ENCODE assay signal across 1 cellular context in the genomic region with DNA sequence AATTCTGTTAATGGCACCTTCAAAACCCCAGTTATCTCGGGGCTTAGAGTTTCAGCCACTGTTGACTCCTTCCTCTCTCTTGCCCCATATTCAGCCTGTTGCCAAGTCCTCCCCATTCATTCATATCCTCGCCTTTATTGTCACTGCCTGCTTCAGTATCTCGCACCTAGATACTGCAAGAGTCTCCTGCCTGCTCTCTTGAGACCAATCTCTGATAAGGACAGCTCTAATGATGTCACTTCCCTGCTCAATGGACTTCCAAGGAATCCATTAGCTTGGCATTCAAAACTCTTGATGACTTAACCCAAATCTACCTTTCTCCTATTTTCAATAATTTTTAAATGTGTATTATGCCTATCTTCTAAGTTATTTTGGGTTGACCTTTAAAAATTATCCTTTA.
TF ChIP-seq lines count a peak whose summit lies in the region.

No MANE protein-coding gene starts in this region.

TF ChIP-seq in GM23338, 12 proteins besides CTCF, POLR2A, EP300 and RAD21 (continued from another document):
- TF ChIP-seq, protein P1, sequence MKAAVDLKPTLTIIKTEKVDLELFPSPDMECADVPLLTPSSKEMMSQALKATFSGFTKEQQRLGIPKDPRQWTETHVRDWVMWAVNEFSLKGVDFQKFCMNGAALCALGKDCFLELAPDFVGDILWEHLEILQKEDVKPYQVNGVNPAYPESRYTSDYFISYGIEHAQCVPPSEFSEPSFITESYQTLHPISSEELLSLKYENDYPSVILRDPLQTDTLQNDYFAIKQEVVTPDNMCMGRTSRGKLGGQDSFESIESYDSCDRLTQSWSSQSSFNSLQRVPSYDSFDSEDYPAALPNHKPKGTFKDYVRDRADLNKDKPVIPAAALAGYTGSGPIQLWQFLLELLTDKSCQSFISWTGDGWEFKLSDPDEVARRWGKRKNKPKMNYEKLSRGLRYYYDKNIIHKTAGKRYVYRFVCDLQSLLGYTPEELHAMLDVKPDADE (IDR thresholded peaks at IDR 0.05): no peak
- no peak for TF ChIP-seq ZNF331 (CRISPR knock-in tag; IDR thresholded peaks at IDR 0.05; ENCODE audit: low read depth)
- no peak for TF ChIP-seq EZH2phosphoT487 (IDR thresholded peaks at IDR 0.05; ENCODE audit: unreplicated experiment)
- no peak for TF ChIP-seq EZH2 (IDR thresholded peaks at IDR 0.05; ENCODE audit: low read depth, unreplicated experiment)
- no peak for TF ChIP-seq CREB1 (CRISPR knock-in tag; IDR thresholded peaks at IDR 0.05; ENCODE audit: low read depth)
- TF ChIP-seq NANOG (IDR thresholded peaks at IDR 0.05; ENCODE audit: borderline replicate concordance): no peak
- no peak for TF ChIP-seq JUNB (IDR thresholded peaks at IDR 0.05; ENCODE audit: unreplicated experiment)
- TF ChIP-seq, protein P2, sequence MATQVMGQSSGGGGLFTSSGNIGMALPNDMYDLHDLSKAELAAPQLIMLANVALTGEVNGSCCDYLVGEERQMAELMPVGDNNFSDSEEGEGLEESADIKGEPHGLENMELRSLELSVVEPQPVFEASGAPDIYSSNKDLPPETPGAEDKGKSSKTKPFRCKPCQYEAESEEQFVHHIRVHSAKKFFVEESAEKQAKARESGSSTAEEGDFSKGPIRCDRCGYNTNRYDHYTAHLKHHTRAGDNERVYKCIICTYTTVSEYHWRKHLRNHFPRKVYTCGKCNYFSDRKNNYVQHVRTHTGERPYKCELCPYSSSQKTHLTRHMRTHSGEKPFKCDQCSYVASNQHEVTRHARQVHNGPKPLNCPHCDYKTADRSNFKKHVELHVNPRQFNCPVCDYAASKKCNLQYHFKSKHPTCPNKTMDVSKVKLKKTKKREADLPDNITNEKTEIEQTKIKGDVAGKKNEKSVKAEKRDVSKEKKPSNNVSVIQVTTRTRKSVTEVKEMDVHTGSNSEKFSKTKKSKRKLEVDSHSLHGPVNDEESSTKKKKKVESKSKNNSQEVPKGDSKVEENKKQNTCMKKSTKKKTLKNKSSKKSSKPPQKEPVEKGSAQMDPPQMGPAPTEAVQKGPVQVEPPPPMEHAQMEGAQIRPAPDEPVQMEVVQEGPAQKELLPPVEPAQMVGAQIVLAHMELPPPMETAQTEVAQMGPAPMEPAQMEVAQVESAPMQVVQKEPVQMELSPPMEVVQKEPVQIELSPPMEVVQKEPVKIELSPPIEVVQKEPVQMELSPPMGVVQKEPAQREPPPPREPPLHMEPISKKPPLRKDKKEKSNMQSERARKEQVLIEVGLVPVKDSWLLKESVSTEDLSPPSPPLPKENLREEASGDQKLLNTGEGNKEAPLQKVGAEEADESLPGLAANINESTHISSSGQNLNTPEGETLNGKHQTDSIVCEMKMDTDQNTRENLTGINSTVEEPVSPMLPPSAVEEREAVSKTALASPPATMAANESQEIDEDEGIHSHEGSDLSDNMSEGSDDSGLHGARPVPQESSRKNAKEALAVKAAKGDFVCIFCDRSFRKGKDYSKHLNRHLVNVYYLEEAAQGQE (IDR thresholded peaks at IDR 0.05; ENCODE audit: unreplicated experiment): no peak
- no peak for TF ChIP-seq POLR2AphosphoS5 (IDR thresholded peaks at IDR 0.05; ENCODE audit: low read depth)
- TF ChIP-seq STAT1 (IDR thresholded peaks at IDR 0.05; ENCODE audit: unreplicated experiment): no peak
